ENCODE assay signal across 1 cellular context in the genomic region with DNA sequence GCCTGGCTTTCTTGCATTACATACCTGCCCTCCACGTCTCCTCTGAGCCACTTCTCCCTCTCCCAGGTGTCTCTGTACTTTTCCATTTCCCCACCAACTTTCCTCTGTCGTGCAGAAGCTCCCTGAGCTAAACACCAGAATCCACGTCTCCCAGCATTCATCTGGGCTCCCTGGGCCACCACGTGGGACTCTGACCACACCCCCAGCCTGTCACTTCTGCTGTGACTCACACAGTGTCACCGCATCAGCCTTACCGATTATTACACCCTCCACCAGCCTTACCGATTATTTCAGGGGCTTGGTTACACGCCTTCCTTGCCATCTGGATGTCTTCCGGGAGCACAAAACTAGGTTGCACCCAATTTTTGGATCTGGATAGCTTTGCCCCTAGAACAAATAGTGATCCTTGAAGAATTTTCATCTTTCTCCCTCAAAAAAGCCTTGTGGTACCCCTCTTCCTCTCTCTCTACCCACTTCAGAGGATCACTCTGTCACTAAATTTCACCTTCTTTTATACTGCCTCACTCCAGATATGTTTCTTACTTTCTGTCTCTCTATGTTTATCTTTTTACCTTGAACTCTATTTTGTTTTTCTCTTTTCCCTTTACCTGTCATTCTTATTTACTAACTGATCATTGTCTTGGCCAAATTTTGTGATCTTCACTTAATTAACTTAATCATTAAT.
TF ChIP-seq lines count a peak whose summit lies in the region.

No MANE protein-coding gene starts in this region.

TF ChIP-seq in H1, 55 proteins besides CTCF, POLR2A, EP300 and RAD21:
- TF ChIP-seq EZH2 (IDR thresholded peaks at IDR 0.05; ENCODE audit: low read depth, low read length, severe bottlenecking) (no peak), JUND (IDR thresholded peaks at IDR 0.05; ENCODE audit: low read length) (no peak), POLR2AphosphoS5 (IDR thresholded peaks at IDR 0.05; ENCODE audit: low read depth, low read length) (no peak), CTBP2 (IDR thresholded peaks at IDR 0.05; ENCODE audit: borderline replicate concordance, insufficient read depth, insufficient read length, low read length) (no peak), NANOG (IDR thresholded peaks at IDR 0.05; ENCODE audit: insufficient read depth, low read depth, low read length, poor library complexity, severe bottlenecking) (no peak)
